ENCODE assay signal across 14 cellular contexts in genomic region chr4:7185487-7186030, GRCh38. TPM values are rescaled to one million over a fixed set of nuclear protein-coding genes. Genes with fewer than 3 reads are reported as not detected.
"Had no signal": no experiment of that assay in that cellular context is flagged by ENCODE, and none has a peak within 500 bp of the region (broad histone marks: within the 10 kb centered on the region; RNA-seq: fewer than 3 reads in every experiment).

No MANE protein-coding gene starts in this region.

- H3K9me3 Mint-ChIP-seq: natural killer cell had no signal

- H3K36me3 Mint-ChIP-seq: activated naive CD8-positive, alpha-beta T cell treated with anti-CD3 and anti-CD28 coated beads for 36 hours; natural killer cell had no signal

- H3K27ac ChIP-seq: coronary artery, epithelial cell of prostate, gastroesophageal sphincter, prostate gland, thyroid gland, VCaP had no signal

- H3K27me3 ChIP-seq: thyroid gland had no signal

- H3K36me3 ChIP-seq: gastroesophageal sphincter, prostate gland, thyroid gland had no signal

- H3K9me3 ChIP-seq: gastroesophageal sphincter, prostate gland, thyroid gland had no signal

- H3K4me1 ChIP-seq: gastroesophageal sphincter, prostate gland, thyroid gland had no signal

- ATAC-seq: activated CD8-positive, alpha-beta memory T cell treated with anti-CD3 and anti-CD28 coated beads, Interleukin-2, amount 10 ng/mL, durations not matched to agents 7 days and 5 days; gastroesophageal sphincter; stimulated activated naive CD8-positive, alpha-beta T cell treated with anti-CD3 and anti-CD28 coated beads, Interleukin-15, Interleukin-2, amounts not matched to agents 100 U/mL and 50 U/mL, for 24 hours had no signal

- DNase-seq: activated CD4-positive, alpha-beta T cell treated with anti-CD3 and anti-CD28 coated beads for 1 hour; activated CD8-positive, alpha-beta memory T cell treated with anti-CD3 and anti-CD28 coated beads, Interleukin-2, amount 10 ng/mL, durations not matched to agents 7 days and 5 days; midbrain; natural killer cell; stimulated activated CD4-positive, alpha-beta T cell treated with anti-CD3 and anti-CD28 coated beads, Interleukin-4, amount 100 ng/mL, for 24 hours had no signal

- H3K27ac Mint-ChIP-seq: activated CD8-positive, alpha-beta memory T cell treated with anti-CD3 and anti-CD28 coated beads, Interleukin-2, amount 10 ng/mL, durations not matched to agents 7 days and 5 days; activated naive CD8-positive, alpha-beta T cell treated with anti-CD3 and anti-CD28 coated beads for 36 hours; activated T-helper 1 cell treated with anti-CD3 and anti-CD28 coated beads, Interleukin-12 subunit alpha, Interleukin-12 subunit beta, Interleukin-2, Interleukin-4 antibody, amounts not matched to agents 30 ng/mL and 10 ng/mL and 1 ng/mL, durations not matched to agents 14 hours and 24 hours and 36 hours; natural killer cell had no signal

- H3K4me3 Mint-ChIP-seq: activated CD8-positive, alpha-beta memory T cell treated with anti-CD3 and anti-CD28 coated beads, Interleukin-2, amount 10 ng/mL, durations not matched to agents 7 days and 5 days; activated naive CD8-positive, alpha-beta T cell treated with anti-CD3 and anti-CD28 coated beads for 36 hours; activated T-helper 1 cell treated with anti-CD3 and anti-CD28 coated beads, Interleukin-12 subunit alpha, Interleukin-12 subunit beta, Interleukin-2, Interleukin-4 antibody, amounts not matched to agents 30 ng/mL and 10 ng/mL and 1 ng/mL, durations not matched to agents 14 hours and 24 hours and 36 hours; natural killer cell had no signal

- H3K4me3 ChIP-seq: coronary artery, gastroesophageal sphincter, prostate gland, thyroid gland had no signal

RNA-seq across cellular contexts. Expression of gene SORCS2, which starts 6.8 kb away (rescaled TPM):
- total RNA-seq: activated naive CD8-positive, alpha-beta T cell treated with anti-CD3 and anti-CD28 coated beads for 36 hours; activated T-helper 1 cell treated with anti-CD3 and anti-CD28 coated beads, Interleukin-12 subunit alpha, Interleukin-12 subunit beta, Interleukin-2, Interleukin-4 antibody, amounts not matched to agents 30 ng/mL and 10 ng/mL and 1 ng/mL, durations not matched to agents 14 hours and 24 hours and 36 hours had no signal
